In the genomic region with DNA sequence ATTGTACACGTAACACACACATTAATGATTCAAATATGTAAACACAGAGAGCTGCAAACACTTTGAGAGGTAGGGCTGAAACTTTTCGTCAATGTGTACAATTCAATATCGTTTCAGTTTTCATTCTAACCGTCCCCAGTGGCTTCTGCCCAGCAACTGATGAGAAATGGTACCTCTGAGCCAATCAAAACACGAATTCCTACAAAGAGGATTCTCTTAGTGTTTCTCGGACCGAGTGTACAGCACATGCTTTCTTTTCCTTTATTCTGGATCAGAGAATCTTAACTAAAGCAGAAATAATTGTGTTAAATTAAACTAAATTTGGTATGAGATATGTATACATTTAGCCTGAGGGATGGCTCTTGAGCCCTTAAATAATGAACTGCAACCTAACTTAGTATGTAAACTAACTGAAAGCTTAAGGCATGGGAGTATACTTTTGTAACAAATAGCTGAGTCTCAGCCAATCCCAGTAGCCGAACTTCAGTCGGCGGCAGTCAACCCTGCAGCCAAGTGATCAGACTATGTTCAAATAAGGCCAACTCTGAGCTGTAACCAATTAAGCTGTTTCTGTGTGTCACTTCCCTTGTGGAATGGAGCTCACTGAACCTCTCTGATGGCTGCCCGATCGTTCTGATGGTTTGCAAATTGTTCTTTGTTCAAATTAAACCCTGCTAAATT, we compare ENCODE assay signal across 8 cellular contexts. TPM values are rescaled to one million over a fixed set of nuclear protein-coding genes. Genes with fewer than 3 reads are reported as not detected.
A peak's percentile ranks its signal among the peaks of the same experiment; 100 is the strongest.
DNase-seq lines count a peak whose midpoint lies in the region; ATAC-seq lines count a peak whose summit lies in the region.

No MANE protein-coding gene starts in this region.

- ATAC-seq in GM19468 (IDR thresholded peaks at IDR 0.05; ENCODE audit: extremely low read depth, unreplicated experiment): peak; percentile 87

- H3K4me1 Mint-ChIP-seq in CD8-positive, alpha-beta memory T cell: peaks cover 44 to 61% (median 58%) of the 10 kb centered on the region in 3 donors

- CTCF ChIA-PET in CD8-positive, alpha-beta memory T cell (lab: Charles Lee): interaction anchor here (0.6 to 2.1 kb wide), 12 partner anchors 10 to 257 kb away, joined by 3 to 5 read pairs (median 4); a partner anchor contains a TSS

- H3K36me3 ChIP-seq in CD8-positive, alpha-beta memory T cell (ENCODE audit: insufficient read depth, low read length): peaks cover 3% of the 10 kb centered on the region
- H3K36me3 ChIP-seq in esophagus (ENCODE audit: control insufficient read depth in 2 of 2, insufficient read depth in 2 of 2, low read length in 1 of 2): no peaks in the 10 kb centered on the region

- H3K27me3 Mint-ChIP-seq in CD8-positive, alpha-beta memory T cell: no peaks in the 10 kb centered on the region

- peak overlapping the region; percentile 94 for H3K27ac ChIP-seq in CD8-positive, alpha-beta memory T cell (ENCODE audit: low read depth, low read length)
- peak overlapping the region; percentile 89 to 95 for H3K27ac ChIP-seq in esophagus (ENCODE audit: low read depth in 2 of 2, low read length in 1 of 2)

- POLR2A ChIA-PET in CD8-positive, alpha-beta memory T cell (lab: Charles Lee): interaction anchor here (0.5 to 1.9 kb wide), 19 partner anchors 18 to 315 kb away, joined by 3 to 24 read pairs (median 4); a partner anchor contains a TSS

- 0 to 1% methylated on average over 12 of the region's 12 CpGs for WGBS in esophagus, 2 donors

- DNase-seq in CD8-positive, alpha-beta memory T cell: peak; percentile 66 to 91 (median 90)
- peak; percentile 93 for DNase-seq in HS-27A (ENCODE audit: low read depth)
- peak; percentile 98 for DNase-seq in OCI-M1 (lab: John Stamatoyannopoulos, UW)
- peak; percentile 59 for DNase-seq in activated T-cell treated with anti-CD3 and anti-CD28 coated beads for 48 hours (ENCODE audit: low read depth)
- DNase-seq in myocyte (ENCODE audit: low read depth): peak; percentile 96
- peak; percentile 69 to 73 for DNase-seq in stimulated activated CD8-positive, alpha-beta memory T cell treated with anti-CD3 and anti-CD28 coated beads, Interleukin-7, amount 100 ng/mL, for 4 hours (ENCODE audit: low read depth in 2 of 2)

- peak overlapping the region; percentile 72 for H3K4me3 ChIP-seq in CD8-positive, alpha-beta memory T cell (ENCODE audit: low read length)
- H3K4me3 ChIP-seq in esophagus (ENCODE audit: low read depth in 1 of 2, low read length in 2 of 2): peak overlapping the region in 1 of 2 donors; percentile 44

- peaks cover 51% of the 10 kb centered on the region for H3K4me1 ChIP-seq in CD8-positive, alpha-beta memory T cell (ENCODE audit: insufficient read depth, low read length)
- H3K4me1 ChIP-seq in esophagus (ENCODE audit: control insufficient read depth in 2 of 2, insufficient read depth in 2 of 2, low read length in 1 of 2): no peaks in the 10 kb centered on the region

- H3K9me3 Mint-ChIP-seq in CD8-positive, alpha-beta memory T cell: peaks cover 0 to 4% (median 0%) of the 10 kb centered on the region in 5 donors

- H3K36me3 Mint-ChIP-seq in CD8-positive, alpha-beta memory T cell: peaks cover 6 to 21% (median 7%) of the 10 kb centered on the region in 3 donors

- H3K27me3 ChIP-seq in CD8-positive, alpha-beta memory T cell (ENCODE audit: insufficient read depth, low read length, poor library complexity, severe bottlenecking): no peaks in the 10 kb centered on the region
- H3K27me3 ChIP-seq in esophagus (ENCODE audit: control insufficient read depth in 1 of 2, insufficient read depth in 2 of 2, low read length in 2 of 2): no peaks in the 10 kb centered on the region

- H3K27ac Mint-ChIP-seq in CD8-positive, alpha-beta memory T cell: peak overlapping the region; percentile 90 to 100 (median 100)

- H3K9me3 ChIP-seq in CD8-positive, alpha-beta memory T cell (ENCODE audit: low read length): no peaks in the 10 kb centered on the region
- no peaks in the 10 kb centered on the region for H3K9me3 ChIP-seq in esophagus (ENCODE audit: control insufficient read depth in 2 of 2, insufficient read depth in 1 of 2, low read depth in 1 of 2, low read length in 1 of 2)

- H3K4me3 Mint-ChIP-seq in CD8-positive, alpha-beta memory T cell: peak overlapping the region; percentile 95 to 99 (median 98)

RNA-seq across cellular contexts. Expression of a gene that starts 16.1 kb away (rescaled TPM):
- total RNA-seq in CD8-positive, alpha-beta memory T cell: 10 to 100 TPM; 24.0 to 26.4 TPM
- polyA plus RNA-seq in CD8-positive, alpha-beta memory T cell: 14.4 TPM
- polyA plus RNA-seq in esophagus: 10 to 100 TPM; 10.3 to 10.7 TPM
- total RNA-seq in myocyte: 19.4 and 21.5 TPM in 2 replicates
- 36.3 TPM for polyA plus RNA-seq in myocyte (2012)

RNA-seq across cellular contexts. Expression of a gene that starts 26.2 kb away (rescaled TPM):
- total RNA-seq in CD8-positive, alpha-beta memory T cell: under 1 TPM in 1 of 2 experiments, not detected in 1; 0.09 TPM
- not detected for polyA plus RNA-seq in CD8-positive, alpha-beta memory T cell
- not detected for polyA plus RNA-seq in esophagus
- not detected in 2 replicates for total RNA-seq in myocyte
- polyA plus RNA-seq in myocyte (2012): 0.03 TPM

RNA-seq across cellular contexts. Expression of a gene that starts 33.6 kb away (rescaled TPM):
- 10 to 100 TPM; 32.8 to 37.1 TPM for total RNA-seq in CD8-positive, alpha-beta memory T cell
- 75.5 TPM for polyA plus RNA-seq in CD8-positive, alpha-beta memory T cell
- 1 to 10 TPM; 3.8 to 4.6 TPM for polyA plus RNA-seq in esophagus
- total RNA-seq in myocyte: 11.2 and 12.9 TPM in 2 replicates
- 17.4 TPM for polyA plus RNA-seq in myocyte (2012)
